9 cellular contexts compared by ENCODE assay signal in the genomic region with DNA sequence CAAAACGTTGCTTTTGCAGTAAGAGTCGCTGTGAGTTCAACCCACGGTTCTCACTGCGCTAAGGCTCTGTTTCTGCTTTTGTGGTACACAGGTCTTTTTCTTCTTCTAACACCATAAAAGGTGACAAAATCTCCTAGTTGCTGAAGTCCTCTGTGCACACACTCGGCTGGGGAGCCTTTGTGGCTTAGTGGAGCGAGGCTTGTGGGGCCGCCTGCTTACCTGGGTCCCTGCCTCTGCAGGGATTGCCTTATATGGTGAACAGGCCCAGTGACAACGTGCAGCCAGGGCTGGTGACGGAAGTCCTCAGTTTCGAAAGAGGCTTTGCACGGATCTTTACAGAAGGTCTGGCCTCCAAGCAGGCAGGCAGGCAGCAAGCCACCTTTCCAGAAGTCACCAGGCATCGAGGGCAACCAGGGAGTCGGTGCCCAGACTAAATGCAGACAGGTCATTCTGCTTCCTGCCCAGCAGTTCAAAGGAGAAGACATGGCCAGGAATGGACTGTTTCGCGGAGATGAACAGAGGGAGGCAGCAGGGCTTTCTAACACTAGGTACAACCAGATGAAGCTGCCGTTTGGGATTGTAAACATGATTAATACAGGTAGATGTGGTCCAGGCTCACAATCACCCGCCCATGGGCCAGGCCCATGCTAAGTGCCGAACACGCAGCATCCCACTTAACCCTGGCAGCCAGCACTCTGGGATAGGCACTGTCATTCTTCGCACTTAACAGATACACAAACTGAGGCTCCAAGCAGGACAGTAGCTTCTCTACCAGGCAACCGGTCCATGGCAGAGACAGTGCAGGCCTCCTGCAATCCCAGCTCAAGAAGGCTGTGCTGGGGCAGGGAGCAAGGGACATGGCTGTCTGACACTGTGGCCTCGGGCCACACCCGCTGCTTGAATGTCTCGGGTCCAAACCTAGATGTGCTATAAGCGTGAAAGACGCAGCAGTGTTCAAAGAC.
A peak's percentile ranks its signal among the peaks of the same experiment; 100 is the strongest.
DNase-seq lines count a peak whose midpoint lies in the region; ATAC-seq, FAIRE-seq and TF ChIP-seq lines count a peak whose summit lies in the region.
"Had no signal": no experiment of that assay in that cellular context is flagged by ENCODE, and none has a peak within 500 bp of the region (broad histone marks: within the 10 kb centered on the region; RNA-seq: fewer than 3 reads in every experiment).

No MANE protein-coding gene starts in this region.

- peaks cover 9% of the 10 kb centered on the region for H3F3A ChIP-seq in SU-DHL-6 (ENCODE audit: insufficient read depth)

- no peaks in the 10 kb centered on the region for H3K9me3 ChIP-seq in SU-DHL-6 (ENCODE audit: insufficient read depth, low read length)

- H3K27me3 Mint-ChIP-seq in activated naive CD4-positive, alpha-beta T cell treated with anti-CD3 and anti-CD28 coated beads, Interleukin-2, amount 50 U/mL, for 24 hours: no peaks in the 10 kb centered on the region

- H3K27ac ChIP-seq in SU-DHL-6 (ENCODE audit: low read depth, low read length): peak overlapping the region; percentile 93

- no peaks in the 10 kb centered on the region for H3K36me3 Mint-ChIP-seq in activated naive CD4-positive, alpha-beta T cell treated with anti-CD3 and anti-CD28 coated beads, Interleukin-2, amount 50 U/mL, for 24 hours

- peak overlapping the region; percentile 3 for H3K4me3 ChIP-seq in SU-DHL-6 (ENCODE audit: insufficient read depth, low read length, poor library complexity, severe bottlenecking)

- DNase-seq in NCI-H1417 (lab: John Stamatoyannopoulos, UW) (peak; percentile 9 to 44 (median 38)), NCI-H1417 treated with DMSO at 0.1 percent for 48 hours (lab: John Stamatoyannopoulos, UW) (no peak), H54 (ENCODE audit: insufficient read length, low spot score) (no peak), HCEC 1CT (no peak)
- DNase-seq in stimulated activated CD4-positive, alpha-beta T cell treated with anti-CD3 and anti-CD28 coated beads, Interleukin-12 subunit alpha, Interleukin-12 subunit beta, amount 100 ng/mL, for 24 hours (ENCODE audit: low read depth in 2 of 2): peak; percentile 58 to 75

- H3K79me2 ChIP-seq in SU-DHL-6 (ENCODE audit: insufficient read depth, low read length): no peaks in the 10 kb centered on the region

- no peaks in the 10 kb centered on the region for H3K36me3 ChIP-seq in SU-DHL-6 (ENCODE audit: low read length)

- H3K27ac Mint-ChIP-seq in activated naive CD4-positive, alpha-beta T cell treated with anti-CD3 and anti-CD28 coated beads, Interleukin-2, amount 50 U/mL, for 24 hours: peak overlapping the region; percentile 94

- no peak for TF ChIP-seq CTCF in SU-DHL-6 (IDR thresholded peaks at IDR 0.05; ENCODE audit: insufficient read depth, low read length, poor library complexity, severe bottlenecking)

- no peaks in the 10 kb centered on the region for H4K20me1 ChIP-seq in SU-DHL-6 (ENCODE audit: low read depth, low read length)

- TF ChIP-seq POLR2A in H54 (IDR thresholded peaks at IDR 0.05; ENCODE audit: low read depth, low read length): no peak

- no peak for FAIRE-seq in H54 (lab: Jason Lieb, UNC)
- FAIRE-seq: A204.1 had no signal

- no peaks in the 10 kb centered on the region for H3K9me2 ChIP-seq in SU-DHL-6 (replicated peaks; ENCODE audit: insufficient read depth, low read length)

- H3K27me3 ChIP-seq in SU-DHL-6 (ENCODE audit: low read length): no peaks in the 10 kb centered on the region

- H3K9me3 Mint-ChIP-seq in activated naive CD4-positive, alpha-beta T cell treated with anti-CD3 and anti-CD28 coated beads, Interleukin-2, amount 50 U/mL, for 24 hours: no peaks in the 10 kb centered on the region

- peak overlapping the region; percentile 90 for H2AFZ ChIP-seq in SU-DHL-6 (ENCODE audit: low read depth, low read length, severe bottlenecking)

- peak overlapping the region; percentile 56 for H3K4me2 ChIP-seq in SU-DHL-6 (ENCODE audit: low read depth, low read length, poor library complexity, severe bottlenecking)

- H3K4me3 Mint-ChIP-seq in activated naive CD4-positive, alpha-beta T cell treated with anti-CD3 and anti-CD28 coated beads, Interleukin-2, amount 50 U/mL, for 24 hours: peak overlapping the region; percentile 81

- H3K4me1 Mint-ChIP-seq in activated naive CD4-positive, alpha-beta T cell treated with anti-CD3 and anti-CD28 coated beads, Interleukin-2, amount 50 U/mL, for 24 hours: peaks cover 79% of the 10 kb centered on the region

- peak; percentile 80 for ATAC-seq in HG03159 (IDR thresholded peaks at IDR 0.05; ENCODE audit: unreplicated experiment)

- H3K9ac ChIP-seq in SU-DHL-6 (ENCODE audit: low read length): peak overlapping the region; percentile 57

Comparison
In these comparisons a context has a peak if more than half of its experiments do, and no peak if none do; other contexts are left out.
1. DNase-seq: peak in NCI-H1417 (3 of 3) and stimulated activated CD4-positive, alpha-beta T cell treated with anti-CD3 and anti-CD28 coated beads, Interleukin-12 subunit alpha, Interleukin-12 subunit beta, amount 100 ng/mL, for 24 hours (2 of 2); none in NCI-H1417 treated with DMSO at 0.1 percent for 48 hours (single experiment), H54 (single experiment) and HCEC 1CT (single experiment).